Comparison of ENCODE assay signal across 1 cellular context in the genomic region with DNA sequence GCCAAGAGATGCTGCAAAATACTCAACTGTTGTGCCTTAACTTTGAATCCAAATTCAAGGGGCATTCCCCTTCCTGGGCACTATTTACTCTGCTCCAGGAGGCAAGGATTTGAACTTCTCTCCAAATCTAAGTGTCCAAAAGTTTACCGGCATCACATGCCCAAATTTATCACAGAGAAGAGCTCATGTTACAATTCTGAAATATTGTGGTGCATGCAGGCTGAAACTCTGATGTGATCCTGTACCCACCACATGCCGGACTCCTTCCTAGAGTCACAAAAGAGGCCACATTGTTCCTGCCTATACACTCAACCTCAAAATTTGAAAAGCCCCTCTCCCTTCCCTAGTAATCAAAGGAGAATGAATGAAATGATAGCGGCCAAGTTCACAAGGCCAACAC.
TF ChIP-seq lines count a peak whose summit lies in the region.

No MANE protein-coding gene starts in this region.

TF ChIP-seq in K562, 482 proteins besides CTCF, POLR2A, EP300 and RAD21 (continued from another document):
- TF ChIP-seq SP2 (IDR thresholded peaks at IDR 0.05; ENCODE audit: extremely low read depth, low read depth, low read length, poor library complexity, severe bottlenecking) = no peak
- no peak for TF ChIP-seq TAF9B (IDR thresholded peaks at IDR 0.05; ENCODE audit: partially characterized antibody)
- TF ChIP-seq SIN3A (IDR thresholded peaks at IDR 0.05; ENCODE audit: borderline replicate concordance in 2 of 2, control insufficient read depth in 1 of 2, low read depth in 2 of 2, low read length in 2 of 2) = peak in 1 of 2 experiments; percentile 15; a peak in 1 of 4 replicates
- TF ChIP-seq, protein P1, sequence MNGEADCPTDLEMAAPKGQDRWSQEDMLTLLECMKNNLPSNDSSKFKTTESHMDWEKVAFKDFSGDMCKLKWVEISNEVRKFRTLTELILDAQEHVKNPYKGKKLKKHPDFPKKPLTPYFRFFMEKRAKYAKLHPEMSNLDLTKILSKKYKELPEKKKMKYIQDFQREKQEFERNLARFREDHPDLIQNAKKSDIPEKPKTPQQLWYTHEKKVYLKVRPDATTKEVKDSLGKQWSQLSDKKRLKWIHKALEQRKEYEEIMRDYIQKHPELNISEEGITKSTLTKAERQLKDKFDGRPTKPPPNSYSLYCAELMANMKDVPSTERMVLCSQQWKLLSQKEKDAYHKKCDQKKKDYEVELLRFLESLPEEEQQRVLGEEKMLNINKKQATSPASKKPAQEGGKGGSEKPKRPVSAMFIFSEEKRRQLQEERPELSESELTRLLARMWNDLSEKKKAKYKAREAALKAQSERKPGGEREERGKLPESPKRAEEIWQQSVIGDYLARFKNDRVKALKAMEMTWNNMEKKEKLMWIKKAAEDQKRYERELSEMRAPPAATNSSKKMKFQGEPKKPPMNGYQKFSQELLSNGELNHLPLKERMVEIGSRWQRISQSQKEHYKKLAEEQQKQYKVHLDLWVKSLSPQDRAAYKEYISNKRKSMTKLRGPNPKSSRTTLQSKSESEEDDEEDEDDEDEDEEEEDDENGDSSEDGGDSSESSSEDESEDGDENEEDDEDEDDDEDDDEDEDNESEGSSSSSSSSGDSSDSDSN (IDR thresholded peaks at IDR 0.05; ENCODE audit: borderline replicate concordance in 1 of 2, low read depth in 2 of 2, low read length in 2 of 2) = 0 out of 4 replicates have a peak, but pooled peaks of 1 of the 2 experiments have one; percentile 15
- TF ChIP-seq HES1 (IDR thresholded peaks at IDR 0.05; ENCODE audit: low read depth) = no peak
- TF ChIP-seq, protein P2, sequence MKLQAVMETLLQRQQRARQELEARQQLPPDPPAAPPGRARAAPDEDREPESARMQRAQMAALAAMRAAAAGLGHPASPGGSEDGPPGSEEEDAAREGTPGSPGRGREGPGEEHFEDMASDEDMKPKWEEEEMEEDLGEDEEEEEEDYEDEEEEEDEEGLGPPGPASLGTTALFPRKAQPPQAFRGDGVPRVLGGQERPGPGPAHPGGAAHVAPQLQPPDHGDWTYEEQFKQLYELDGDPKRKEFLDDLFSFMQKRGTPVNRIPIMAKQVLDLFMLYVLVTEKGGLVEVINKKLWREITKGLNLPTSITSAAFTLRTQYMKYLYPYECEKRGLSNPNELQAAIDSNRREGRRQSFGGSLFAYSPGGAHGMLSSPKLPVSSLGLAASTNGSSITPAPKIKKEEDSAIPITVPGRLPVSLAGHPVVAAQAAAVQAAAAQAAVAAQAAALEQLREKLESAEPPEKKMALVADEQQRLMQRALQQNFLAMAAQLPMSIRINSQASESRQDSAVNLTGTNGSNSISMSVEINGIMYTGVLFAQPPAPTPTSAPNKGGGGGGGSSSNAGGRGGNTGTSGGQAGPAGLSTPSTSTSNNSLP (IDR thresholded peaks at IDR 0.05; ENCODE audit: borderline replicate concordance, low read depth, low read length) = 0 out of 2 replicates have a peak, but pooled peaks have one; percentile 9
